ENCODE assay signal across 13 cellular contexts in genomic region chr2:240232264-240232915, GRCh38.
DNase-seq lines count a peak whose midpoint lies in the region; ATAC-seq, FAIRE-seq and TF ChIP-seq lines count a peak whose summit lies in the region.
"Had no signal": no experiment of that assay in that cellular context is flagged by ENCODE, and none has a peak within 500 bp of the region (broad histone marks: within the 10 kb centered on the region; RNA-seq: fewer than 3 reads in every experiment).

No MANE protein-coding gene starts in this region.

- FAIRE-seq in HepG2 (lab: Jason Lieb, UNC): no peak
- FAIRE-seq: GM12892 had no signal

- POLR2A ChIA-PET in HepG2 (lab: Yijun Ruan, JAX): interaction anchor here (2.7 kb wide), 1 partner anchor 24 kb away, joined by 23 read pairs; no protein-coding TSS in a partner anchor

- H3K4me2 ChIP-seq in HepG2 (ENCODE audit: low read depth, low read length): peak overlapping the region; percentile 70

- no peak for TF ChIP-seq POLR2A in HepG2 (IDR thresholded peaks at IDR 0.05; ENCODE audit: insufficient read depth in 1 of 2, low read depth in 2 of 2, low read length in 2 of 2)
- no peak for TF ChIP-seq POLR2A in transverse colon (IDR thresholded peaks at IDR 0.05)

- H3K9me3 ChIP-seq in right atrium auricular region (peaks cover 0 to 18% of the 10 kb centered on the region in 2 donors), adipocyte (ENCODE audit: control insufficient read depth, low read length) (peaks cover 6% of the 10 kb centered on the region), HepG2 (ENCODE audit: low read length) (peaks cover 8% of the 10 kb centered on the region), transverse colon (no peaks in the 10 kb centered on the region)
- H3K9me3 ChIP-seq: neutrophil had no signal

- TF ChIP-seq RAD21 in HepG2 (CRISPR knock-in tag; IDR thresholded peaks at IDR 0.05): no peak

- no peaks in the 10 kb centered on the region for H3K36me3 ChIP-seq in right atrium auricular region
- H3K36me3 ChIP-seq in adipocyte (ENCODE audit: control insufficient read depth, insufficient read depth, low read length, severe bottlenecking): no peaks in the 10 kb centered on the region
- H3K36me3 ChIP-seq in HepG2 (replicated peaks in 1 of 2; ENCODE audit: control insufficient read depth in 1 of 2, insufficient read depth in 2 of 2, low read length in 2 of 2): no peaks in the 10 kb centered on the region
- H3K36me3 ChIP-seq in transverse colon: no peaks in the 10 kb centered on the region
- H3K36me3 ChIP-seq: neutrophil had no signal

- H3K27me3 ChIP-seq in right atrium auricular region: no peaks in the 10 kb centered on the region
- H3K27me3 ChIP-seq in adipocyte (replicated peaks; ENCODE audit: control insufficient read depth, insufficient read depth, low read length): peaks cover 5% of the 10 kb centered on the region
- peaks cover 12 to 53% of the 10 kb centered on the region in 2 experiments for H3K27me3 ChIP-seq in HepG2 (ENCODE audit: control insufficient read depth in 1 of 2, insufficient read depth in 2 of 2, low read length in 2 of 2)
- no peaks in the 10 kb centered on the region for H3K27me3 ChIP-seq in transverse colon

- H3K79me2 ChIP-seq in HepG2 (ENCODE audit: insufficient read depth, low read length): no peaks in the 10 kb centered on the region

- BruUV-seq in HepG2 (replicated peaks; lab: Mats Ljungman, UMichigan): no TSS peak

- CTCF ChIA-PET in HepG2 (lab: Yijun Ruan, JAX; ENCODE audit: low intra/inter-chr PET ratio, low total read pairs): interaction anchor here (2.4 to 2.5 kb wide), 2 partner anchors 198 to 205 kb away, joined by 8 to 84 read pairs; no protein-coding TSS in a partner anchor

- H2AFZ ChIP-seq in HepG2 (ENCODE audit: low read length): no peak overlapping the region

- no peak for TF ChIP-seq CTCF in right atrium auricular region (IDR thresholded peaks at IDR 0.05)
- TF ChIP-seq CTCF in HepG2 (CRISPR knock-in tag; IDR thresholded peaks at IDR 0.05): no peak
- TF ChIP-seq CTCF in transverse colon (IDR thresholded peaks at IDR 0.05): no peak

- TF ChIP-seq EP300 in HepG2 (IDR thresholded peaks at IDR 0.05; ENCODE audit: low read depth in 2 of 2, low read length in 2 of 2) (no peak), HepG2 (CRISPR knock-in tag; IDR thresholded peaks at IDR 0.05; ENCODE audit: borderline replicate concordance) (no peak), transverse colon (IDR thresholded peaks at IDR 0.05; ENCODE audit: low read depth) (no peak)

- intact Hi-C loops in left cardiac atrium (cut with DNase I): loop anchor here in 1 of 2 donors (2.0 kb wide), 1 partner anchor 206 kb away; no protein-coding TSS in a partner anchor
- intact Hi-C loops in HepG2 (cut with micrococcal nuclease; ENCODE audit: unreplicated experiment): loop anchor here (2.0 to 10.0 kb wide), 2 partner anchors 18 to 112 kb away; no protein-coding TSS in a partner anchor
- intact Hi-C loops in transverse colon (cut with DNase I; ENCODE audit: low total_unique reads): loop anchor here (2.0 kb wide), 1 partner anchor 204 kb away; no protein-coding TSS in a partner anchor
- intact Hi-C loops in sciatic nerve (cut with DNase I): loop anchor here (2.0 kb wide), 1 partner anchor 206 kb away; no protein-coding TSS in a partner anchor

- ATAC-seq in left cardiac atrium: no peak
- ATAC-seq in HepG2: peak; percentile 10; the same call in 1 of the 3 replicates
- ATAC-seq in sciatic nerve: no peak
- no peak for ATAC-seq in HG03280 (IDR thresholded peaks at IDR 0.05; ENCODE audit: unreplicated experiment)

- 45% methylated on average over 17 of the region's 22 CpGs for WGBS in HepG2 (ENCODE audit: low lambda C conversion rate)
- WGBS in transverse colon (ENCODE audit: low coverage in 1 of 2), 2 donors: 80% methylated on average over 12 of the region's 22 CpGs; no CpG with 5 or more reads in 1 of the 2 donors

- H3K27ac ChIP-seq in right atrium auricular region (no peak overlapping the region), HepG2 (ENCODE audit: extremely low read length, insufficient read depth, low read length) (no peak overlapping the region), transverse colon (peak overlapping the region in 1 of 4 donors; percentile 71)
- H3K27ac ChIP-seq: neutrophil had no signal

- H3K4me1 ChIP-seq in right atrium auricular region (peaks cover 0 to 33% of the 10 kb centered on the region in 2 donors), adipocyte (ENCODE audit: control insufficient read depth, insufficient read depth, low read length) (peaks cover 12% of the 10 kb centered on the region), HepG2 (ENCODE audit: insufficient read depth, low read length) (peaks cover 11% of the 10 kb centered on the region; the same call in 1 of the 2 replicates), transverse colon (peaks cover 0 to 16% (median 7%) of the 10 kb centered on the region in 4 donors)

- peaks cover 5% of the 10 kb centered on the region; the same call in 1 of the 2 replicates for H4K20me1 ChIP-seq in HepG2 (ENCODE audit: insufficient read depth, low read length)

- H3K4me3 ChIP-seq in right atrium auricular region (no peak overlapping the region), adipocyte (ENCODE audit: low read length) (no peak overlapping the region), HepG2 (replicated peaks in 1 of 3; ENCODE audit: insufficient read depth in 1 of 3, low read depth in 2 of 3, low read length in 3 of 3) (peak overlapping the region in 1 of 3 experiments; percentile 64; a peak in 1 of 6 replicates), transverse colon (no peak overlapping the region)

- H3K9ac ChIP-seq in adipocyte (ENCODE audit: low read length) (peak overlapping the region; percentile 26), HepG2 (ENCODE audit: insufficient read depth, low read depth, low read length) (no peak overlapping the region)

- in situ Hi-C loops in HepG2 (cut with HindIII; ENCODE audit: extremely low pct_ligation_motif_present, low pct_unique_long_range_greater_than_20kb): loop anchor here (5.0 kb wide), 1 partner anchor 205 kb away; the partner anchor contains the start of gene GPC1
- in situ Hi-C loops in transverse colon (cut with MboI; ENCODE audit: low pct_ligation_motif_present in 1 of 4, low pct_unique_long_range_greater_than_20kb in 1 of 4, low sequenced_read_pairs in 3 of 4): loop anchor here in 3 of 4 donors (10.0 to 25.0 kb wide), 2 partner anchors 202 to 205 kb away; partner anchors contain the start of gene GPC1 (in 3 of the 3)

- DNase-seq in left cardiac atrium (peak; percentile 24), right atrium auricular region (ENCODE audit: low spot score) (no peak), adipocyte (ENCODE audit: low read depth) (no peak), HepG2 (ENCODE audit: low spot score) (no peak), transverse colon (peak; percentile 7), sciatic nerve (ENCODE audit: low spot score) (no peak)
- DNase-seq in stimulated activated CD4-positive, alpha-beta T cell treated with anti-CD3 and anti-CD28 coated beads, Interleukin-12 subunit alpha, Interleukin-12 subunit beta, amount 100 ng/mL, for 4 hours: no peak
- DNase-seq: COR-L47, NCI-H1417 treated with DMSO at 0.1 percent for 48 hours, SIG-M5 had no signal

TF ChIP-seq in HepG2, 621 proteins besides CTCF, POLR2A, EP300 and RAD21:
- TF ChIP-seq PCBP1 (IDR thresholded peaks at IDR 0.05; ENCODE audit: borderline replicate concordance, low read depth, low read length) (no peak), NR0B2 (CRISPR knock-in tag; IDR thresholded peaks at IDR 0.05) (0 out of 2 replicates have a peak, but pooled peaks have one; percentile 39), AHDC1 (CRISPR knock-in tag; IDR thresholded peaks at IDR 0.05; ENCODE audit: borderline replicate concordance) (0 out of 2 replicates have a peak, but pooled peaks have one; percentile 6), EED (CRISPR knock-in tag; IDR thresholded peaks at IDR 0.05) (0 out of 2 replicates have a peak, but pooled peaks have one; percentile 59), RBM39 (IDR thresholded peaks at IDR 0.05; ENCODE audit: low read depth, low read length, poor library complexity, severe bottlenecking) (no peak)

Comparison
In these comparisons a context has a peak if more than half of its experiments do, and no peak if none do; other contexts are left out.
1. DNase-seq: peak in left cardiac atrium (single experiment) and transverse colon (single experiment); none in right atrium auricular region (single experiment), adipocyte (single experiment), HepG2 (single experiment), sciatic nerve (single experiment) and stimulated activated CD4-positive, alpha-beta T cell treated with anti-CD3 and anti-CD28 coated beads, Interleukin-12 subunit alpha, Interleukin-12 subunit beta, amount 100 ng/mL, for 4 hours (single experiment).